In the genomic region with DNA sequence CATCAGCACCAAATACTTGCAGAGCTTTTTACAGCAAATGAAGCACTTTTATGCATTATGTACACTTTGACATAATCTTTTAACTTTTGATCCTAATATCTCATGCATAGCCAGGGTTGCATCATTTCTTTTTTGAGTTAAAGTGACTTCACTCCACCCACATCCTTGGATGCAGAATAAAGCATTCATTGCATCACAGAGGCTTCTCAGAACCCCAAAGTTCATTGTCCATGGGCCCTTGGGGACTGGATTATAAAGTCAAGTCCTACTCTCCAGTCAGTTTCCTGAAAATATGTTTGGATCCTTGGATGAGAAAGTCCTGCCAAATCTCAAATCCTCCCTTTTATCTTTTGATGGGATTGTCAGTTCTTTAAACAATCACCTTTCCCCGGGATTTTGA, we compare ENCODE assay signal across 1 cellular context.
A peak's percentile ranks its signal among the peaks of the same experiment; 100 is the strongest.
TF ChIP-seq lines count a peak whose summit lies in the region.

No MANE protein-coding gene starts in this region.

TF ChIP-seq in IMR-90, 13 proteins besides CTCF, POLR2A, EP300 and RAD21:
- TF ChIP-seq CEBPB (IDR thresholded peaks at IDR 0.05; ENCODE audit: low read depth, low read length) (peak; percentile 75), MXI1 (IDR thresholded peaks at IDR 0.05; ENCODE audit: borderline replicate concordance, low read depth, low read length) (no peak)
